ENCODE assay signal across 8 cellular contexts in genomic region chrX:149504915-149505651, GRCh38. TPM values are rescaled to one million over a fixed set of nuclear protein-coding genes. Genes with fewer than 3 reads are reported as not detected.
DNase-seq lines count a peak whose midpoint lies in the region; ATAC-seq and TF ChIP-seq lines count a peak whose summit lies in the region.

A gene with protein sequence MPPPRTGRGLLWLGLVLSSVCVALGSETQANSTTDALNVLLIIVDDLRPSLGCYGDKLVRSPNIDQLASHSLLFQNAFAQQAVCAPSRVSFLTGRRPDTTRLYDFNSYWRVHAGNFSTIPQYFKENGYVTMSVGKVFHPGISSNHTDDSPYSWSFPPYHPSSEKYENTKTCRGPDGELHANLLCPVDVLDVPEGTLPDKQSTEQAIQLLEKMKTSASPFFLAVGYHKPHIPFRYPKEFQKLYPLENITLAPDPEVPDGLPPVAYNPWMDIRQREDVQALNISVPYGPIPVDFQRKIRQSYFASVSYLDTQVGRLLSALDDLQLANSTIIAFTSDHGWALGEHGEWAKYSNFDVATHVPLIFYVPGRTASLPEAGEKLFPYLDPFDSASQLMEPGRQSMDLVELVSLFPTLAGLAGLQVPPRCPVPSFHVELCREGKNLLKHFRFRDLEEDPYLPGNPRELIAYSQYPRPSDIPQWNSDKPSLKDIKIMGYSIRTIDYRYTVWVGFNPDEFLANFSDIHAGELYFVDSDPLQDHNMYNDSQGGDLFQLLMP (minus strand): TSS chrX:149505306. CDS start chrX:149505137, 169 bp downstream.

- no peaks in the 10 kb centered on the region for H3K9me3 Mint-ChIP-seq in activated B cell treated with CpG ODN at 0.5 μM for 24 hours

- WGBS in spleen, 5 donors, result 0 to 42% (median 1%) methylated on average over 42 to 54 of the region's 54 CpGs

- POLR2A ChIA-PET in activated B cell treated with CpG ODN at 0.5 μM for 24 hours (lab: Charles Lee), result interaction anchor here (0.7 to 3.4 kb wide), 9 partner anchors 13 to 1593 kb away, joined by 3 to 47 read pairs (median 4); partner anchors contain the start of genes EOLA1 and EOLA2

- peak within 1 kb of the TSS; percentile 96 for H3K27ac Mint-ChIP-seq in activated B cell treated with CpG ODN at 0.5 μM for 24 hours

- peak within 1 kb of the TSS; percentile 36 to 78 (median 52) for H3K4me3 ChIP-seq in spleen

- peak in 2 of 3 donors; percentile 76 to 87 for TF ChIP-seq POLR2A in spleen (IDR thresholded peaks at IDR 0.05)

- TF ChIP-seq CTCF in activated B cell treated with CpG ODN at 0.5 μM for 24 hours (IDR thresholded peaks at IDR 0.05) (no peak), spleen (IDR thresholded peaks at IDR 0.05 in 8 of 11, conservative IDR thresholded peaks at IDR 0.05 in 3 of 11) (peak in 1 of 11 experiments; percentile 11)

- H3K27me3 Mint-ChIP-seq in activated B cell treated with CpG ODN at 0.5 μM for 24 hours, result no peaks in the 10 kb centered on the region

- CTCF ChIA-PET in activated B cell treated with CpG ODN at 0.5 μM for 24 hours (lab: Charles Lee), result no interaction called here

- H3K4me3 Mint-ChIP-seq in activated B cell treated with CpG ODN at 0.5 μM for 24 hours, result peak within 1 kb of the TSS; percentile 89

- H3K4me1 Mint-ChIP-seq in activated B cell treated with CpG ODN at 0.5 μM for 24 hours, result peaks cover 10% of the 10 kb centered on the region

- DNase-seq in AG08396 (ENCODE audit: low spot score), result peak; percentile 87
- peak; percentile 90 for DNase-seq in NCI-H345 (lab: John Stamatoyannopoulos, UW)
- peak; percentile 75 for DNase-seq in activated B cell treated with CpG ODN at 0.5 μM for 24 hours
- peak in 60 of 61 donors; percentile 9 to 93 (median 74) for DNase-seq in caudate nucleus (lab: John Stamatoyannopoulos, UW)
- peak; percentile 86 for DNase-seq in iris pigment epithelial cell (ENCODE audit: low read depth)
- DNase-seq in spleen, result peak; percentile 98

- peaks cover 0 to 29% (median 23%) of the 10 kb centered on the region in 6 donors for H3K36me3 ChIP-seq in spleen

- H3K27ac ChIP-seq in caudate nucleus (ENCODE audit: low read depth, low read length) (peak within 1 kb of the TSS; percentile 74), spleen (peak within 1 kb of the TSS; percentile 77 to 96 (median 94))

- intact Hi-C loops in activated B cell treated with CpG ODN at 0.5 μM for 24 hours (cut with micrococcal nuclease) (loop anchor here (1.0 to 2.0 kb wide), 3 partner anchors 16 to 35 kb away; no protein-coding TSS in a partner anchor), spleen (cut with DNase I; ENCODE audit: low total_unique reads) (no loop called here)

- peaks cover 25% of the 10 kb centered on the region for H3K36me3 Mint-ChIP-seq in activated B cell treated with CpG ODN at 0.5 μM for 24 hours (ENCODE audit: low read depth)

- peak; percentile 76 for ATAC-seq in GM18909 (IDR thresholded peaks at IDR 0.05; ENCODE audit: poor library complexity, unreplicated experiment)
- ATAC-seq in HG03159 (IDR thresholded peaks at IDR 0.05; ENCODE audit: unreplicated experiment), result peak; percentile 55
- ATAC-seq in activated B cell treated with CpG ODN at 0.5 μM for 24 hours (ENCODE audit: low read depth), result peak; percentile 71

- peaks cover 0 to 6% (median 0%) of the 10 kb centered on the region in 7 donors for H3K27me3 ChIP-seq in spleen (replicated peaks in 1 of 7)

- H3K4me1 ChIP-seq in spleen, result peaks cover 0 to 37% (median 4%) of the 10 kb centered on the region in 6 donors

- H3K9me3 ChIP-seq in spleen, result no peaks in the 10 kb centered on the region

RNA-seq across cellular contexts. Expression of the gene that starts here (rescaled TPM):
- total RNA-seq in activated B cell treated with CpG ODN at 0.5 μM for 24 hours (88.4 and 99.1 TPM in 2 replicates), spleen (100 to 1,000 TPM in 2 of 7 donors, 10 to 100 TPM in 5; 78.4 to 114 (median 94.2) TPM)
- 10 to 100 TPM; 22.4 to 33.9 (median 24.0) TPM for polyA plus RNA-seq in spleen

Comparison
In these comparisons a context has a peak if more than half of its experiments do, and no peak if none do; other contexts are left out.
1. Peak in every context shown above with its lines: DNase-seq, ATAC-seq, H3K4me3 ChIP-seq and H3K27ac ChIP-seq.